ENCODE assay signal across 1 cellular context in the genomic region with DNA sequence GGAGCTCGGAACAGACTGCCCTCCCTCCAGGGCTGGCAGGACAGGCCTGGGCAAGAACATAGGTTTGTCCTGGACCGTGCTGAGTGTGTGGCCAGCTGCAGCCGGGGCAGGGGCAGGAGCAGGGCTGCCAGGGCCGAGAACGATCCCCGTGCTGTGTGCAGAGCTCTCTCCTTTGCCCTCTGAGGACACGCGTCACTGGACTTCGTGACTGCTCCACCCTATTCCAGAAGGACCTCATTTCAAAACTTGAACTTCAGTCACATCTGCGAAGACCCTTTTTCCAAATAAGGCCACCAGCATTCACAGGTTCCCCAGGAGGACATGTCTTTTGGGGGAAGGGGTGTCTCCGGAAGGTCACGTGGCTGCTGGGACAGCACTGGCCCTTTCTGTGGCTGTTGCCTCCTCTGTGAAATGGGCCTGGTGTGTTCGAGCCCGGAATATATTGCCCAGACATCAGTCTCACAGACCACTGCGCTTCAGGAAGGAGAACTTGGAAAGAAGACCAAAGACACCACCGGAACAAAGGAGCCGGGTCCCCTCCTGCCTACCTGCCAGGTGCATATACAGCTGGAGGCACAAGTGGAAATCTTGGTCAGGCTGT.
TF ChIP-seq lines count a peak whose summit lies in the region.

No MANE protein-coding gene starts in this region.

TF ChIP-seq in HepG2, 621 proteins besides CTCF, POLR2A, EP300 and RAD21 (continues in another document):
- TF ChIP-seq, protein P1, sequence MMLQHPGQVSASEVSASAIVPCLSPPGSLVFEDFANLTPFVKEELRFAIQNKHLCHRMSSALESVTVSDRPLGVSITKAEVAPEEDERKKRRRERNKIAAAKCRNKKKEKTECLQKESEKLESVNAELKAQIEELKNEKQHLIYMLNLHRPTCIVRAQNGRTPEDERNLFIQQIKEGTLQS (CRISPR knock-in tag; IDR thresholded peaks at IDR 0.05) = no peak
- TF ChIP-seq SRY (CRISPR knock-in tag; IDR thresholded peaks at IDR 0.05) (no peak), MEF2D (CRISPR knock-in tag; IDR thresholded peaks at IDR 0.05) (no peak), CCDC6 (CRISPR knock-in tag; IDR thresholded peaks at IDR 0.05) (no peak), SNRNP70 (IDR thresholded peaks at IDR 0.05; ENCODE audit: low read depth, low read length) (no peak), ZNF292 (CRISPR knock-in tag; IDR thresholded peaks at IDR 0.05; ENCODE audit: borderline replicate concordance, low read depth) (no peak), THYN1 (CRISPR knock-in tag; IDR thresholded peaks at IDR 0.05; ENCODE audit: borderline replicate concordance, low read depth) (no peak), ARNT (IDR thresholded peaks at IDR 0.05) (no peak), ZNF468 (CRISPR knock-in tag; IDR thresholded peaks at IDR 0.05) (no peak), JUND (CRISPR knock-in tag; IDR thresholded peaks at IDR 0.05) (no peak), NFE2L2 (IDR thresholded peaks at IDR 0.05; ENCODE audit: low read length) (no peak), CC2D1A (CRISPR knock-in tag; IDR thresholded peaks at IDR 0.05) (no peak), BCL6 (CRISPR knock-in tag; IDR thresholded peaks at IDR 0.05) (no peak), GZF1 (CRISPR knock-in tag; IDR thresholded peaks at IDR 0.05) (0 out of 2 replicates have a peak, but pooled peaks have one; percentile 18), SMAD3 (CRISPR knock-in tag; IDR thresholded peaks at IDR 0.05) (no peak), MIER3 (CRISPR knock-in tag; IDR thresholded peaks at IDR 0.05; ENCODE audit: borderline replicate concordance) (no peak), U2AF1 (optimal IDR thresholded peaks at IDR 0.05; ENCODE audit: low read depth, low read length) (no peak), ZNF33A (CRISPR knock-in tag; IDR thresholded peaks at IDR 0.05; ENCODE audit: borderline replicate concordance) (no peak), ARHGAP35 (CRISPR knock-in tag; IDR thresholded peaks at IDR 0.05; ENCODE audit: borderline replicate concordance) (0 out of 2 replicates have a peak, but pooled peaks have one; percentile 33), HNF4G (IDR thresholded peaks at IDR 0.05; ENCODE audit: borderline replicate concordance, low read depth, low read length) (no peak; the same call in 1 of the 2 replicates), HNF4G (CRISPR knock-in tag; IDR thresholded peaks at IDR 0.05; ENCODE audit: borderline replicate concordance, low read depth) (no peak; the same call in 1 of the 2 replicates), ZNF746 (CRISPR knock-in tag; IDR thresholded peaks at IDR 0.05) (no peak), FOXA1 (IDR thresholded peaks at IDR 0.05) (no peak), FOXA1 (CRISPR knock-in tag; IDR thresholded peaks at IDR 0.05) (no peak), CCAR2 (optimal IDR thresholded peaks at IDR 0.05; ENCODE audit: low read depth, low read length) (no peak), NFATC3 (CRISPR knock-in tag; IDR thresholded peaks at IDR 0.05) (no peak), ETV6 (CRISPR knock-in tag; conservative IDR thresholded peaks at IDR 0.05) (no peak), ZSCAN31 (CRISPR knock-in tag; IDR thresholded peaks at IDR 0.05; ENCODE audit: low read depth) (0 out of 2 replicates have a peak, but pooled peaks have one; percentile 48), KLF6 (CRISPR knock-in tag; IDR thresholded peaks at IDR 0.05) (no peak), ZNF558 (CRISPR knock-in tag; IDR thresholded peaks at IDR 0.05; ENCODE audit: borderline replicate concordance) (no peak), ATF1 (CRISPR knock-in tag; IDR thresholded peaks at IDR 0.05) (no peak), ZNF383 (CRISPR knock-in tag; IDR thresholded peaks at IDR 0.05; ENCODE audit: borderline replicate concordance) (no peak), ZNF460 (CRISPR knock-in tag; IDR thresholded peaks at IDR 0.05; ENCODE audit: borderline replicate concordance) (no peak), GATAD2A (CRISPR knock-in tag; IDR thresholded peaks at IDR 0.05) (no peak), ZBTB42 (CRISPR knock-in tag; IDR thresholded peaks at IDR 0.05) (no peak), ZNF367 (CRISPR knock-in tag; IDR thresholded peaks at IDR 0.05; ENCODE audit: borderline replicate concordance) (no peak), ZNF792 (CRISPR knock-in tag; IDR thresholded peaks at IDR 0.05) (no peak), ATRX (CRISPR knock-in tag; IDR thresholded peaks at IDR 0.05; ENCODE audit: borderline replicate concordance) (no peak)
- TF ChIP-seq, protein P2, sequence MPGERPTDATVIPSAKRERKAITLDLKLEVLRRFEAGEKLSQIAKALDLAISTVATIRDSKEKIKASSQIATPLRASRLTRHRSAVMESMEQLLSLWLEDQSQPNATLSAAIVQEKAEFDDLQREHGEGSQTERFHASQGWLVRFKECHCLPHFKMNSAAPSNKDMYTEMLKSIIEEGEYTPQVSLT (CRISPR knock-in tag; IDR thresholded peaks at IDR 0.05; ENCODE audit: borderline replicate concordance, low read depth) = no peak
- TF ChIP-seq, protein P3, sequence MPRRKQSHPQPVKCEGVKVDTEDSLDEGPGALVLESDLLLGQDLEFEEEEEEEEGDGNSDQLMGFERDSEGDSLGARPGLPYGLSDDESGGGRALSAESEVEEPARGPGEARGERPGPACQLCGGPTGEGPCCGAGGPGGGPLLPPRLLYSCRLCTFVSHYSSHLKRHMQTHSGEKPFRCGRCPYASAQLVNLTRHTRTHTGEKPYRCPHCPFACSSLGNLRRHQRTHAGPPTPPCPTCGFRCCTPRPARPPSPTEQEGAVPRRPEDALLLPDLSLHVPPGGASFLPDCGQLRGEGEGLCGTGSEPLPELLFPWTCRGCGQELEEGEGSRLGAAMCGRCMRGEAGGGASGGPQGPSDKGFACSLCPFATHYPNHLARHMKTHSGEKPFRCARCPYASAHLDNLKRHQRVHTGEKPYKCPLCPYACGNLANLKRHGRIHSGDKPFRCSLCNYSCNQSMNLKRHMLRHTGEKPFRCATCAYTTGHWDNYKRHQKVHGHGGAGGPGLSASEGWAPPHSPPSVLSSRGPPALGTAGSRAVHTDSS (CRISPR knock-in tag; conservative IDR thresholded peaks at IDR 0.05) = no peak
- TF ChIP-seq, protein P4, sequence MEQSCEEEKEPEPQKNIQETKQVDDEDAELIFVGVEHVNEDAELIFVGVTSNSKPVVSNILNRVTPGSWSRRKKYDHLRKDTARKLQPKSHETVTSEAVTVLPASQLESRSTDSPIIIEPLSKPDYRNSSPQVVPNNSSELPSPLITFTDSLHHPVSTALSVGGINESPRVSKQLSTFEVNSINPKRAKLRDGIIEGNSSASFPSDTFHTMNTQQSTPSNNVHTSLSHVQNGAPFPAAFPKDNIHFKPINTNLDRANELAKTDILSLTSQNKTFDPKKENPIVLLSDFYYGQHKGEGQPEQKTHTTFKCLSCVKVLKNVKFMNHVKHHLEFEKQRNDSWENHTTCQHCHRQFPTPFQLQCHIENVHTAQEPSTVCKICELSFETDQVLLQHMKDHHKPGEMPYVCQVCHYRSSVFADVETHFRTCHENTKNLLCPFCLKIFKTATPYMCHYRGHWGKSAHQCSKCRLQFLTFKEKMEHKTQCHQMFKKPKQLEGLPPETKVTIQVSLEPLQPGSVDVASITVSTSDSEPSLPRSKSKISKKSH (CRISPR knock-in tag; IDR thresholded peaks at IDR 0.05; ENCODE audit: borderline replicate concordance) = peak; percentile 47; the same call in 1 of the 2 replicates
- TF ChIP-seq, protein P5, sequence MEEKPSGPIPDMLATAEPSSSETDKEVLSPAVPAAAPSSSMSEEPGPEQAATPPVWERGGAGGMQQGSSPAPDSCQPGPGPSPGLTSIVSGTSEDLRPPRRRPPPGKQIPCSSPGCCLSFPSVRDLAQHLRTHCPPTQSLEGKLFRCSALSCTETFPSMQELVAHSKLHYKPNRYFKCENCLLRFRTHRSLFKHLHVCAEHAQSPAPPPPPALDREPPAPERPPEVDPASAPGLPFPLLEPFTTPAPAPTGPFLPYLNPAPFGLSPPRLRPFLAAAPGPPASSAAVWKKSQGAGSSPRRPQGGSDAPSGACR (CRISPR knock-in tag; IDR thresholded peaks at IDR 0.05) = no peak
- TF ChIP-seq, protein P6, sequence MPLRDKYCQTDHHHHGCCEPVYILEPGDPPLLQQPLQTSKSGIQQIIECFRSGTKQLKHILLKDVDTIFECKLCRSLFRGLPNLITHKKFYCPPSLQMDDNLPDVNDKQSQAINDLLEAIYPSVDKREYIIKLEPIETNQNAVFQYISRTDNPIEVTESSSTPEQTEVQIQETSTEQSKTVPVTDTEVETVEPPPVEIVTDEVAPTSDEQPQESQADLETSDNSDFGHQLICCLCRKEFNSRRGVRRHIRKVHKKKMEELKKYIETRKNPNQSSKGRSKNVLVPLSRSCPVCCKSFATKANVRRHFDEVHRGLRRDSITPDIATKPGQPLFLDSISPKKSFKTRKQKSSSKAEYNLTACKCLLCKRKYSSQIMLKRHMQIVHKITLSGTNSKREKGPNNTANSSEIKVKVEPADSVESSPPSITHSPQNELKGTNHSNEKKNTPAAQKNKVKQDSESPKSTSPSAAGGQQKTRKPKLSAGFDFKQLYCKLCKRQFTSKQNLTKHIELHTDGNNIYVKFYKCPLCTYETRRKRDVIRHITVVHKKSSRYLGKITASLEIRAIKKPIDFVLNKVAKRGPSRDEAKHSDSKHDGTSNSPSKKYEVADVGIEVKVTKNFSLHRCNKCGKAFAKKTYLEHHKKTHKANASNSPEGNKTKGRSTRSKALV (CRISPR knock-in tag; IDR thresholded peaks at IDR 0.05) = no peak
- TF ChIP-seq, protein P7, sequence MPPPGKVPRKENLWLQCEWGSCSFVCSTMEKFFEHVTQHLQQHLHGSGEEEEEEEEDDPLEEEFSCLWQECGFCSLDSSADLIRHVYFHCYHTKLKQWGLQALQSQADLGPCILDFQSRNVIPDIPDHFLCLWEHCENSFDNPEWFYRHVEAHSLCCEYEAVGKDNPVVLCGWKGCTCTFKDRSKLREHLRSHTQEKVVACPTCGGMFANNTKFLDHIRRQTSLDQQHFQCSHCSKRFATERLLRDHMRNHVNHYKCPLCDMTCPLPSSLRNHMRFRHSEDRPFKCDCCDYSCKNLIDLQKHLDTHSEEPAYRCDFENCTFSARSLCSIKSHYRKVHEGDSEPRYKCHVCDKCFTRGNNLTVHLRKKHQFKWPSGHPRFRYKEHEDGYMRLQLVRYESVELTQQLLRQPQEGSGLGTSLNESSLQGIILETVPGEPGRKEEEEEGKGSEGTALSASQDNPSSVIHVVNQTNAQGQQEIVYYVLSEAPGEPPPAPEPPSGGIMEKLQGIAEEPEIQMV (CRISPR knock-in tag; IDR thresholded peaks at IDR 0.05; ENCODE audit: low read depth) = no peak
- TF ChIP-seq, protein P8, sequence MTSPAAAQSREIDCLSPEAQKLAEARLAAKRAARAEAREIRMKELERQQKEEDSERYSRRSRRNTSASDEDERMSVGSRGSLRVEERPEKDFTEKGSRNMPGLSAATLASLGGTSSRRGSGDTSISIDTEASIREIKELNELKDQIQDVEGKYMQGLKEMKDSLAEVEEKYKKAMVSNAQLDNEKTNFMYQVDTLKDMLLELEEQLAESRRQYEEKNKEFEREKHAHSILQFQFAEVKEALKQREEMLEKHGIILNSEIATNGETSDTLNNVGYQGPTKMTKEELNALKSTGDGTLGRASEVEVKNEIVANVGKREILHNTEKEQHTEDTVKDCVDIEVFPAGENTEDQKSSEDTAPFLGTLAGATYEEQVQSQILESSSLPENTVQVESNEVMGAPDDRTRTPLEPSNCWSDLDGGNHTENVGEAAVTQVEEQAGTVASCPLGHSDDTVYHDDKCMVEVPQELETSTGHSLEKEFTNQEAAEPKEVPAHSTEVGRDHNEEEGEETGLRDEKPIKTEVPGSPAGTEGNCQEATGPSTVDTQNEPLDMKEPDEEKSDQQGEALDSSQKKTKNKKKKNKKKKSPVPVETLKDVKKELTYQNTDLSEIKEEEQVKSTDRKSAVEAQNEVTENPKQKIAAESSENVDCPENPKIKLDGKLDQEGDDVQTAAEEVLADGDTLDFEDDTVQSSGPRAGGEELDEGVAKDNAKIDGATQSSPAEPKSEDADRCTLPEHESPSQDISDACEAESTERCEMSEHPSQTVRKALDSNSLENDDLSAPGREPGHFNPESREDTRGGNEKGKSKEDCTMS (CRISPR knock-in tag; conservative IDR thresholded peaks at IDR 0.05) = no peak
- TF ChIP-seq, protein P9, sequence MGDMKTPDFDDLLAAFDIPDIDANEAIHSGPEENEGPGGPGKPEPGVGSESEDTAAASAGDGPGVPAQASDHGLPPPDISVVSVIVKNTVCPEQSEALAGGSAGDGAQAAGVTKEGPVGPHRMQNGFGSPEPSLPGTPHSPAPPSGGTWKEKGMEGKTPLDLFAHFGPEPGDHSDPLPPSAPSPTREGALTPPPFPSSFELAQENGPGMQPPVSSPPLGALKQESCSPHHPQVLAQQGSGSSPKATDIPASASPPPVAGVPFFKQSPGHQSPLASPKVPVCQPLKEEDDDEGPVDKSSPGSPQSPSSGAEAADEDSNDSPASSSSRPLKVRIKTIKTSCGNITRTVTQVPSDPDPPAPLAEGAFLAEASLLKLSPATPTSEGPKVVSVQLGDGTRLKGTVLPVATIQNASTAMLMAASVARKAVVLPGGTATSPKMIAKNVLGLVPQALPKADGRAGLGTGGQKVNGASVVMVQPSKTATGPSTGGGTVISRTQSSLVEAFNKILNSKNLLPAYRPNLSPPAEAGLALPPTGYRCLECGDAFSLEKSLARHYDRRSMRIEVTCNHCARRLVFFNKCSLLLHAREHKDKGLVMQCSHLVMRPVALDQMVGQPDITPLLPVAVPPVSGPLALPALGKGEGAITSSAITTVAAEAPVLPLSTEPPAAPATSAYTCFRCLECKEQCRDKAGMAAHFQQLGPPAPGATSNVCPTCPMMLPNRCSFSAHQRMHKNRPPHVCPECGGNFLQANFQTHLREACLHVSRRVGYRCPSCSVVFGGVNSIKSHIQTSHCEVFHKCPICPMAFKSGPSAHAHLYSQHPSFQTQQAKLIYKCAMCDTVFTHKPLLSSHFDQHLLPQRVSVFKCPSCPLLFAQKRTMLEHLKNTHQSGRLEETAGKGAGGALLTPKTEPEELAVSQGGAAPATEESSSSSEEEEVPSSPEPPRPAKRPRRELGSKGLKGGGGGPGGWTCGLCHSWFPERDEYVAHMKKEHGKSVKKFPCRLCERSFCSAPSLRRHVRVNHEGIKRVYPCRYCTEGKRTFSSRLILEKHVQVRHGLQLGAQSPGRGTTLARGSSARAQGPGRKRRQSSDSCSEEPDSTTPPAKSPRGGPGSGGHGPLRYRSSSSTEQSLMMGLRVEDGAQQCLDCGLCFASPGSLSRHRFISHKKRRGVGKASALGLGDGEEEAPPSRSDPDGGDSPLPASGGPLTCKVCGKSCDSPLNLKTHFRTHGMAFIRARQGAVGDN (CRISPR knock-in tag; IDR thresholded peaks at IDR 0.05) = no peak
- TF ChIP-seq, protein P10, sequence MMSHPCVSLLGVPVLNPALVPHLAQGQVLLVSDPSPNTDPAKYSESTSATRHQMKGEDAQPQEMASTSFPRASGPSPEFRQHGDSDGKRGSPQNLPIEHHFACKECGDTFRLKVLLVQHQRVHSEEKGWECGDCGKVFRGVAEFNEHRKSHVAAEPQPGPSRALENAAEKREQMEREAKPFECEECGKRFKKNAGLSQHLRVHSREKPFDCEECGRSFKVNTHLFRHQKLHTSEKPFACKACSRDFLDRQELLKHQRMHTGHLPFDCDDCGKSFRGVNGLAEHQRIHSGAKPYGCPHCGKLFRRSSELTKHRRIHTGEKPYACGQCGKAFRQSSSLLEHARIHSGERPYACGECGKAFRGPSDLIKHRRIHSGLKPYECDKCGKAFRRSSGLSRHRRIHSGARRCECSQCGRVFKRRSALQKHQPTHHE (CRISPR knock-in tag; IDR thresholded peaks at IDR 0.05; ENCODE audit: borderline replicate concordance) = no peak
- TF ChIP-seq, protein P11, sequence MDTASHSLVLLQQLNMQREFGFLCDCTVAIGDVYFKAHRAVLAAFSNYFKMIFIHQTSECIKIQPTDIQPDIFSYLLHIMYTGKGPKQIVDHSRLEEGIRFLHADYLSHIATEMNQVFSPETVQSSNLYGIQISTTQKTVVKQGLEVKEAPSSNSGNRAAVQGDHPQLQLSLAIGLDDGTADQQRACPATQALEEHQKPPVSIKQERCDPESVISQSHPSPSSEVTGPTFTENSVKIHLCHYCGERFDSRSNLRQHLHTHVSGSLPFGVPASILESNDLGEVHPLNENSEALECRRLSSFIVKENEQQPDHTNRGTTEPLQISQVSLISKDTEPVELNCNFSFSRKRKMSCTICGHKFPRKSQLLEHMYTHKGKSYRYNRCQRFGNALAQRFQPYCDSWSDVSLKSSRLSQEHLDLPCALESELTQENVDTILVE (CRISPR knock-in tag; IDR thresholded peaks at IDR 0.05) = no peak
